Comparison of ENCODE assay signal across 14 cellular contexts in the genomic region with DNA sequence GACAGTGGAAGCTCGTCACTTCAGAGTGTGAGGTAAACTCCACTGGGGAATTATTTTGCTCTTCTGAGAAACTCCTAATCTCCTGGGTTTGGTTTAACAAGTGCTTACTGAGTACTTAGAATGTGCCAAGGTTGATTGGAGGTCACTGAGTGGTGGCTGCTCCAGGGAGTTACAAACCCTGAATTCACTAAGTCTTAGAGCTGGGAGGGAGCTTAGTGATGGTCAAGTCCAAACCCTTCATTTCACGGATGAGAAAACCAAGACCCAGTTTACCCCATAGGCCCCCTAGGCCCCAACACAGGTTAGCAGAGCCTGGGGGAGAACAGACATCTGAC. TPM values are rescaled to one million over a fixed set of nuclear protein-coding genes. Genes with fewer than 3 reads are reported as not detected.
A peak's percentile ranks its signal among the peaks of the same experiment; 100 is the strongest.
DNase-seq lines count a peak whose midpoint lies in the region; ATAC-seq and TF ChIP-seq lines count a peak whose summit lies in the region.
"Had no signal": no experiment of that assay in that cellular context is flagged by ENCODE, and none has a peak within 500 bp of the region (broad histone marks: within the 10 kb centered on the region; RNA-seq: fewer than 3 reads in every experiment).

No MANE protein-coding gene starts in this region.

- no peak for TF ChIP-seq CTCF in WERI-Rb-1 (IDR thresholded peaks at IDR 0.05; ENCODE audit: low read depth, low read length)
- no peak for TF ChIP-seq CTCF in BE2C (IDR thresholded peaks at IDR 0.05; ENCODE audit: low read depth, low read length)
- TF ChIP-seq CTCF in SK-N-SH (IDR thresholded peaks at IDR 0.05), result no peak

- peak; percentile 31 for DNase-seq in DMS53 treated with DMSO at 0.1 percent for 48 hours (lab: John Stamatoyannopoulos, UW; ENCODE audit: unreplicated experiment)
- no peak for DNase-seq in DMS53 (lab: John Stamatoyannopoulos, UW)
- peak; percentile 30 for DNase-seq in WERI-Rb-1
- DNase-seq in naive thymus-derived CD4-positive, alpha-beta T cell, result no peak
- DNase-seq in BE2C, result no peak
- no peak for DNase-seq in SK-N-SH
- DNase-seq in NCI-H510A (lab: John Stamatoyannopoulos, UW), result no peak
- DNase-seq: NCI-H1105, trophoblast cell had no signal

- TF ChIP-seq EP300 in SK-N-SH (IDR thresholded peaks at IDR 0.05; ENCODE audit: borderline replicate concordance in 1 of 2, low read depth in 1 of 2, low read length in 1 of 2), result no peak

- ATAC-seq in GM21526 (IDR thresholded peaks at IDR 0.05; ENCODE audit: low FRiP score, unreplicated experiment), result peak; percentile 20
- no peak for ATAC-seq in naive thymus-derived CD4-positive, alpha-beta T cell
- ATAC-seq: body of pancreas, gastroesophageal sphincter had no signal

- no peak overlapping the region for H3K9ac ChIP-seq in SK-N-SH

- no peak overlapping the region for H3K4me3 ChIP-seq in WERI-Rb-1 (ENCODE audit: low read depth, low read length)
- peak overlapping the region; percentile 27 for H3K4me3 ChIP-seq in naive thymus-derived CD4-positive, alpha-beta T cell (ENCODE audit: low read length)
- H3K4me3 ChIP-seq in BE2C (ENCODE audit: low read depth, low read length), result no peak overlapping the region
- H3K4me3 ChIP-seq in SK-N-SH (ENCODE audit: low read depth in 2 of 2, low read length in 1 of 2), result no peak overlapping the region
- H3K4me3 ChIP-seq: body of pancreas, gastroesophageal sphincter had no signal

- H3K4me3 Mint-ChIP-seq in naive thymus-derived CD4-positive, alpha-beta T cell, result peak overlapping the region in 9 of 10 donors; percentile 4 to 90 (median 76)
- H3K4me3 Mint-ChIP-seq: neural crest cell had no signal

- peaks cover 0 to 2% (median 0%) of the 10 kb centered on the region in 5 donors for H3K27me3 Mint-ChIP-seq in naive thymus-derived CD4-positive, alpha-beta T cell

- no peak overlapping the region for H3K4me2 ChIP-seq in SK-N-SH

- peak overlapping the region; percentile 74 to 96 (median 91) for H3K27ac Mint-ChIP-seq in naive thymus-derived CD4-positive, alpha-beta T cell

- WGBS in SK-N-SH (ENCODE audit: low lambda C conversion rate), result 71% methylated on average over 2 of the region's 2 CpGs

- peaks cover 12 to 35% (median 25%) of the 10 kb centered on the region in 7 donors for H3K4me1 Mint-ChIP-seq in naive thymus-derived CD4-positive, alpha-beta T cell

- peaks cover 0 to 2% (median 0%) of the 10 kb centered on the region in 11 donors for H3K9me3 Mint-ChIP-seq in naive thymus-derived CD4-positive, alpha-beta T cell
- H3K9me3 Mint-ChIP-seq: neural crest cell had no signal

- H3K79me2 ChIP-seq in SK-N-SH (ENCODE audit: insufficient read depth), result no peaks in the 10 kb centered on the region

- H3K27ac ChIP-seq in WERI-Rb-1, result no peak overlapping the region; the same call in 1 of the 2 replicates
- H3K27ac ChIP-seq in naive thymus-derived CD4-positive, alpha-beta T cell (ENCODE audit: low read depth, low read length), result peak overlapping the region; percentile 72
- H3K27ac ChIP-seq in SK-N-SH (ENCODE audit: low read depth in 2 of 2, low read length in 1 of 2), result no peak overlapping the region
- H3K27ac ChIP-seq: 22Rv1, body of pancreas, gastroesophageal sphincter had no signal

- H3K27me3 ChIP-seq in WERI-Rb-1 (ENCODE audit: insufficient read depth, low read depth, severe bottlenecking) (no peaks in the 10 kb centered on the region), BE2C (no peaks in the 10 kb centered on the region), SK-N-SH (ENCODE audit: insufficient read depth) (no peaks in the 10 kb centered on the region)
- H3K27me3 ChIP-seq in naive thymus-derived CD4-positive, alpha-beta T cell (ENCODE audit: control insufficient read depth in 2 of 2, insufficient read depth in 2 of 2, low read length in 2 of 2), result no peaks in the 10 kb centered on the region
- H3K27me3 ChIP-seq: body of pancreas, gastroesophageal sphincter had no signal

- H3K9me2 ChIP-seq in SK-N-SH, result no peaks in the 10 kb centered on the region

- no peaks in the 10 kb centered on the region for H3F3A ChIP-seq in SK-N-SH (replicated peaks; ENCODE audit: insufficient read depth)

- peaks cover 17 to 25% of the 10 kb centered on the region in 2 donors for H3K4me1 ChIP-seq in naive thymus-derived CD4-positive, alpha-beta T cell (ENCODE audit: control insufficient read depth in 2 of 2, insufficient read depth in 2 of 2, low read length in 2 of 2)
- H3K4me1 ChIP-seq in BE2C (no peaks in the 10 kb centered on the region), SK-N-SH (ENCODE audit: control insufficient read depth in 1 of 2, insufficient read depth in 2 of 2, low read depth in 1 of 2, low read length in 1 of 2) (no peaks in the 10 kb centered on the region; a peak in 1 of 4 replicates)
- H3K4me1 ChIP-seq: body of pancreas, gastroesophageal sphincter had no signal

- intact Hi-C loops in naive thymus-derived CD4-positive, alpha-beta T cell (cut with micrococcal nuclease), result loop anchor here in 1 of 2 donors (2.0 kb wide), 1 partner anchor 24 kb away; no protein-coding TSS in a partner anchor

- no peak for TF ChIP-seq RAD21 in SK-N-SH (IDR thresholded peaks at IDR 0.05; ENCODE audit: low read length)

- POLR2A ChIA-PET in naive thymus-derived CD4-positive, alpha-beta T cell (lab: Charles Lee), result interaction anchor here (0.7 to 1.5 kb wide), 4 partner anchors 10 to 33 kb away, joined by 3 to 4 read pairs (median 4); no protein-coding TSS in a partner anchor
- POLR2A ChIA-PET in SK-N-SH (lab: Yijun Ruan, JAX), result no interaction called here

- CTCF ChIA-PET in naive thymus-derived CD4-positive, alpha-beta T cell (lab: Charles Lee), result interaction anchor here (0.9 to 1.9 kb wide), 2 partner anchors 42 to 44 kb away, joined by 3 to 7 read pairs; no protein-coding TSS in a partner anchor
- CTCF ChIA-PET in SK-N-SH (lab: Yijun Ruan, JAX), result interaction anchor here (1.0 to 1.1 kb wide), 2 partner anchors 15 to 41 kb away, joined by 3 to 4 read pairs; no protein-coding TSS in a partner anchor

- H2AFZ ChIP-seq in SK-N-SH (ENCODE audit: low read depth), result no peak overlapping the region

- H3K9me3 ChIP-seq in WERI-Rb-1 (ENCODE audit: severe bottlenecking) (no peaks in the 10 kb centered on the region), BE2C (no peaks in the 10 kb centered on the region), SK-N-SH (no peaks in the 10 kb centered on the region)
- H3K9me3 ChIP-seq in naive thymus-derived CD4-positive, alpha-beta T cell (ENCODE audit: control insufficient read depth in 2 of 3, low read length in 3 of 3), result no peaks in the 10 kb centered on the region
- H3K9me3 ChIP-seq: body of pancreas, gastroesophageal sphincter had no signal

- no peaks in the 10 kb centered on the region for H4K20me1 ChIP-seq in SK-N-SH (ENCODE audit: insufficient read depth)

- H3K36me3 ChIP-seq in WERI-Rb-1 (no peaks in the 10 kb centered on the region; the same call in 1 of the 2 replicates), BE2C (no peaks in the 10 kb centered on the region), SK-N-SH (replicated peaks in 1 of 2; ENCODE audit: control insufficient read depth in 1 of 2, insufficient read depth in 2 of 2, low read length in 1 of 2) (no peaks in the 10 kb centered on the region)
- peaks cover 0 to 3% (median 0%) of the 10 kb centered on the region in 3 experiments for H3K36me3 ChIP-seq in naive thymus-derived CD4-positive, alpha-beta T cell (ENCODE audit: control insufficient read depth in 2 of 3, insufficient read depth in 3 of 3, low read length in 3 of 3)

- H3K36me3 Mint-ChIP-seq in naive thymus-derived CD4-positive, alpha-beta T cell, result peaks cover 0 to 17% (median 9%) of the 10 kb centered on the region in 5 donors

TF ChIP-seq in SK-N-SH, 30 proteins besides CTCF, POLR2A, EP300 and RAD21:
- TF ChIP-seq, protein P1, sequence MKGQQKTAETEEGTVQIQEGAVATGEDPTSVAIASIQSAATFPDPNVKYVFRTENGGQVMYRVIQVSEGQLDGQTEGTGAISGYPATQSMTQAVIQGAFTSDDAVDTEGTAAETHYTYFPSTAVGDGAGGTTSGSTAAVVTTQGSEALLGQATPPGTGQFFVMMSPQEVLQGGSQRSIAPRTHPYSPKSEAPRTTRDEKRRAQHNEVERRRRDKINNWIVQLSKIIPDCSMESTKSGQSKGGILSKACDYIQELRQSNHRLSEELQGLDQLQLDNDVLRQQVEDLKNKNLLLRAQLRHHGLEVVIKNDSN (IDR thresholded peaks at IDR 0.05; ENCODE audit: borderline replicate concordance, low read depth), result no peak
- TF ChIP-seq SIN3A (IDR thresholded peaks at IDR 0.05; ENCODE audit: borderline replicate concordance, low read depth, low read length) (no peak), TEAD4 (IDR thresholded peaks at IDR 0.05; ENCODE audit: borderline replicate concordance, insufficient read depth) (no peak)

RNA-seq across cellular contexts. Expression of a gene that starts 52.0 kb away (rescaled TPM):
- 10 to 100 TPM in 4 of 5 experiments, 1 to 10 TPM in 1; 2.0 to 20.8 (median 18.5) TPM for total RNA-seq in naive thymus-derived CD4-positive, alpha-beta T cell
- polyA plus RNA-seq in naive thymus-derived CD4-positive, alpha-beta T cell, result 1 to 10 TPM in 1 of 2 donors, under 1 TPM in 1; 0.59 to 3.3 TPM
- polyA plus RNA-seq in BE2C (2012; ENCODE audit: insufficient read depth, insufficient read length, low read depth), result 1.0 TPM
- 0.25 and 1.1 TPM in 2 replicates for polyA plus RNA-seq in SK-N-SH (2012; rRNA removed)
- polyA plus RNA-seq in SK-N-SH (2012; cell fraction: cytosol; rRNA removed), result 0.24 and 0.41 TPM in 2 replicates
- polyA plus RNA-seq in SK-N-SH (2012; cell fraction: nucleus; rRNA removed), result 2.4 and 4.1 TPM in 2 replicates

Comparison
In these comparisons a context has a peak if more than half of its experiments do, and no peak if none do; other contexts are left out.
1. DNase-seq: peak in DMS53 treated with DMSO at 0.1 percent for 48 hours (single experiment) and WERI-Rb-1 (single experiment); none in DMS53 (single experiment), naive thymus-derived CD4-positive, alpha-beta T cell (0 of 9), BE2C (single experiment), SK-N-SH (single experiment) and NCI-H510A (single experiment).